20 cellular contexts compared by ENCODE assay signal in genomic region chr15:62989366-62990055, GRCh38. TPM values are rescaled to one million over a fixed set of nuclear protein-coding genes. Genes with fewer than 3 reads are reported as not detected.
DNase-seq lines count a peak whose midpoint lies in the region; ATAC-seq and TF ChIP-seq lines count a peak whose summit lies in the region.
"Had no signal": no experiment of that assay in that cellular context is flagged by ENCODE, and none has a peak within 500 bp of the region (broad histone marks: within the 10 kb centered on the region; RNA-seq: fewer than 3 reads in every experiment).

No MANE protein-coding gene starts in this region.

- DNase-seq in MCF 10A (ENCODE audit: unreplicated experiment) (peak; percentile 70), breast epithelium (ENCODE audit: low spot score in 2 of 2) (no peak), cardiac fibroblast (ENCODE audit: low read depth in 2 of 2) (peak; percentile 22 to 34), mucosa of descending colon (peak in 1 of 3 donors; percentile 16), aorta (no peak), islet precursor cell (no peak)
- no peak for DNase-seq in activated CD4-positive, CD25-positive, alpha-beta regulatory T cell (lab: John Stamatoyannopoulos, UW)
- DNase-seq in activated CD8-positive, alpha-beta memory T cell treated with anti-CD3 and anti-CD28 coated beads, Interleukin-2, amount 50 U/mL, for 48 hours: no peak
- DNase-seq: activated B cell treated with CpG ODN at 0.5 μM for 24 hours, DMS53, heart right ventricle, KG1, NCI-H1436 treated with DMSO at 0.1 percent for 48 hours, NCI-H2227 treated with DMSO at 0.1 percent for 48 hours had no signal

- no TSS peak for BruUV-seq in MCF 10A (replicated peaks; lab: Mats Ljungman, UMichigan)

- H3K27me3 Mint-ChIP-seq in MCF 10A (ENCODE audit: insufficient read depth, unreplicated experiment): no peaks in the 10 kb centered on the region

- peaks cover 14% of the 10 kb centered on the region for H3K4me1 Mint-ChIP-seq in MCF 10A (ENCODE audit: insufficient read depth, unreplicated experiment)
- H3K4me1 Mint-ChIP-seq: activated B cell treated with CpG ODN at 0.5 μM for 24 hours, CD14-positive monocyte had no signal

- no peak overlapping the region for H3K4me3 Mint-ChIP-seq in MCF 10A (ENCODE audit: unreplicated experiment)
- H3K4me3 Mint-ChIP-seq: activated B cell treated with CpG ODN at 0.5 μM for 24 hours, CD14-positive monocyte had no signal

- POLR2A ChIA-PET in MCF 10A (lab: Yijun Ruan, JAX): interaction anchor here (0.6 kb wide), 1 partner anchor 11 kb away, joined by 4 read pairs; no protein-coding TSS in a partner anchor

- intact Hi-C loops in MCF 10A (cut with micrococcal nuclease) (no loop called here), breast epithelium (cut with DNase I; ENCODE audit: low total_unique reads) (no loop called here), mucosa of descending colon (cut with DNase I, micrococcal nuclease) (no loop called here), aorta (cut with DNase I) (loop anchor here in 1 of 2 donors (5.0 kb wide), 1 partner anchor 47 kb away; no protein-coding TSS in a partner anchor)

- H3K4me1 ChIP-seq in breast epithelium: no peaks in the 10 kb centered on the region
- H3K4me1 ChIP-seq in mucosa of descending colon (ENCODE audit: low read depth): peaks cover 6% of the 10 kb centered on the region
- no peaks in the 10 kb centered on the region for H3K4me1 ChIP-seq in aorta (ENCODE audit: control insufficient read depth in 1 of 2, insufficient read depth in 2 of 2, low read length in 2 of 2)

- H3K9me3 Mint-ChIP-seq in MCF 10A (ENCODE audit: unreplicated experiment): no peaks in the 10 kb centered on the region
- H3K9me3 Mint-ChIP-seq: activated B cell treated with CpG ODN at 0.5 μM for 24 hours; activated T-helper 2 cell treated with anti-CD3 and anti-CD28 coated beads, Interferon-gamma antibody, Interleukin-2, Interleukin-4, amounts not matched to agents 10 μg/mL and 5 μg/mL and 100 μg/mL, durations not matched to agents 14 hours and 24 hours and 36 hours had no signal

- no peak overlapping the region for H3K27ac Mint-ChIP-seq in MCF 10A (ENCODE audit: low read depth, unreplicated experiment)
- H3K27ac Mint-ChIP-seq: activated B cell treated with CpG ODN at 0.5 μM for 24 hours; activated T-helper 2 cell treated with anti-CD3 and anti-CD28 coated beads, Interferon-gamma antibody, Interleukin-2, Interleukin-4, amounts not matched to agents 10 μg/mL and 5 μg/mL and 100 μg/mL, durations not matched to agents 14 hours and 24 hours and 36 hours; CD14-positive monocyte had no signal

- 6 to 10% methylated on average over 10 of the region's 10 CpGs for WGBS in aorta, 2 donors

- ATAC-seq in mucosa of descending colon: peak; percentile 30
- ATAC-seq in aorta (ENCODE audit: low FRiP score): peak; percentile 68

- no peaks in the 10 kb centered on the region for H3K27me3 ChIP-seq in breast epithelium
- H3K27me3 ChIP-seq in aorta (ENCODE audit: control insufficient read depth in 1 of 2, insufficient read depth in 2 of 2, low read length in 1 of 2): no peaks in the 10 kb centered on the region
- H3K27me3 ChIP-seq: heart right ventricle, tibial nerve had no signal

- H3K9me3 ChIP-seq in breast epithelium (no peaks in the 10 kb centered on the region), mucosa of descending colon (no peaks in the 10 kb centered on the region), aorta (ENCODE audit: control insufficient read depth, low read length) (no peaks in the 10 kb centered on the region)
- H3K9me3 ChIP-seq: heart right ventricle, tibial nerve had no signal

- TF ChIP-seq CTCF in MCF 10A (IDR thresholded peaks at IDR 0.05; ENCODE audit: unreplicated experiment): no peak
- TF ChIP-seq CTCF in breast epithelium (IDR thresholded peaks at IDR 0.05): no peak
- no peak for TF ChIP-seq CTCF in cardiac fibroblast (IDR thresholded peaks at IDR 0.05; ENCODE audit: low read depth, low read length)
- no peak for TF ChIP-seq CTCF in mucosa of descending colon (IDR thresholded peaks at IDR 0.05)

- H3K4me3 ChIP-seq in breast epithelium (no peak overlapping the region), cardiac fibroblast (replicated peaks in 1 of 2; ENCODE audit: low read depth in 2 of 2, low read length in 2 of 2) (no peak overlapping the region), mucosa of descending colon (no peak overlapping the region), aorta (ENCODE audit: low read length in 2 of 2) (no peak overlapping the region)
- H3K4me3 ChIP-seq: heart right ventricle, skin epidermis, tibial nerve had no signal

- TF ChIP-seq POLR2A in breast epithelium (IDR thresholded peaks at IDR 0.05): no peak

- H3K27ac ChIP-seq in breast epithelium (peak overlapping the region in 1 of 2 donors; percentile 29), aorta (ENCODE audit: low read depth in 1 of 2, low read length in 2 of 2) (peak overlapping the region in 1 of 2 donors; percentile 64)
- H3K27ac ChIP-seq: 22Rv1, epithelial cell of prostate, heart right ventricle, skin epidermis, tibial nerve had no signal

- H3K36me3 Mint-ChIP-seq in MCF 10A (ENCODE audit: insufficient read depth, unreplicated experiment): no peaks in the 10 kb centered on the region
- H3K36me3 Mint-ChIP-seq: CD14-positive monocyte had no signal

- CTCF ChIA-PET in MCF 10A (lab: Yijun Ruan, JAX): no interaction called here

- H3K36me3 ChIP-seq in breast epithelium (no peaks in the 10 kb centered on the region), mucosa of descending colon (ENCODE audit: low read depth) (no peaks in the 10 kb centered on the region), aorta (ENCODE audit: control insufficient read depth in 1 of 2, insufficient read depth in 2 of 2, low read length in 1 of 2) (no peaks in the 10 kb centered on the region)
- H3K36me3 ChIP-seq: heart right ventricle, tibial nerve had no signal

RNA-seq across cellular contexts. Expression of gene TPM1, which starts 53.0 kb away (rescaled TPM):
- 67.8 and 70.4 TPM in 2 replicates for total RNA-seq in MCF 10A (2022)
- total RNA-seq in breast epithelium: 100 to 1,000 TPM; 333 to 609 (median 575) TPM
- total RNA-seq in mucosa of descending colon: 1,000 to 10,000 TPM in 1 of 3 donors, 100 to 1,000 TPM in 2; 613 to 1,704 (median 696) TPM
- 1,000 to 10,000 TPM in 1 of 2 donors, 100 to 1,000 TPM in 1; 861 to 1,497 TPM for total RNA-seq in aorta
- polyA plus RNA-seq in aorta: 1,000 to 10,000 TPM; 1,109 to 1,230 TPM

Comparison
In these comparisons a context has a peak if more than half of its experiments do, and no peak if none do; other contexts are left out.
1. DNase-seq: peak in MCF 10A (single experiment) and cardiac fibroblast (2 of 2); none in breast epithelium (0 of 2), aorta (0 of 2), islet precursor cell (single experiment), activated CD4-positive, CD25-positive, alpha-beta regulatory T cell (0 of 4) and activated CD8-positive, alpha-beta memory T cell treated with anti-CD3 and anti-CD28 coated beads, Interleukin-2, amount 50 U/mL, for 48 hours (single experiment).